ENCODE assay signal across 8 cellular contexts in the genomic region with DNA sequence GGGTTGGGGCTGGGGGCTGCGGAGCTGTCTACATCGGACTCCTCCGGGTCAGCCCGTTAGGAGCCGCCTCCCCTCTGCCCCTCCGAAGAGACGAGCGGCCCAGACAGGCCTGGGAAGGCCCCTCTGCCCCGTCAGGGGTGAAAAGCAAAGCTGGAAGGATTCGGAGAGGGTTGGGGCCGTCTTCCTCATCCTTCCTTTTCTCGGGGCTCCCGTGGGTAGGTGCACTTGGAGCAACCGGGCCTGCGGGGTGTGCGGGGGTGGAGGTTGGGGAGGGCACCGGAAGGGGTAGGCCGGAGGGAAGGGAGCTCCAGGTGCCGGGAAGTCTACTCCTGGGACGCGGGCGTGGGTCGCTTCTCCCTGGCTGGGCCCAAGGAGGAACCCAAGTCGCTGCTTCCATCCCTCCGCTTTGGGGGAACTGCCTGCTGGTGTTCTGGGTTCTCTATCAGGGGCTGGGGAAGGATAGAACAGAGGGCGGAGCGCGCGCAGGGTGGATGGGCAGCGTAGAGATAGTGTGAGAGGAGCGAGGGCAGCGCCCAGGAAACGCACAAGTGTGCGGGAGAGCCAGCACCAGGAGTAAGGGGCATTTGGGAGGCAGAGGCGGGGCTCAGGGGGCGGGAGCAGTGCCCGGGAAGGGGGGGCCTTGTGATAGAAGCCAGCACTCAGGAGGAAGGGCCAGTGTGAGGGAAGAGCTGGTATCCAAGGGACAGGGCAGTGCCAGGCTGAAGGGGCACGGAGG. TPM values are rescaled to one million over a fixed set of nuclear protein-coding genes. Genes with fewer than 3 reads are reported as not detected.
A peak's percentile ranks its signal among the peaks of the same experiment; 100 is the strongest.
DNase-seq lines count a peak whose midpoint lies in the region; ATAC-seq and TF ChIP-seq lines count a peak whose summit lies in the region.

No MANE protein-coding gene starts in this region.

- ATAC-seq in GM18868 (IDR thresholded peaks at IDR 0.05; ENCODE audit: unreplicated experiment) = peak; percentile 5

- no peaks in the 10 kb centered on the region for H3K9me3 ChIP-seq in SJSA1 (replicated peaks)

- H3K4me1 ChIP-seq in SJSA1 (replicated peaks) = peaks cover 47% of the 10 kb centered on the region

- DNase-seq in AG08396 (ENCODE audit: low spot score) (peak; percentile 78), HuH-7 (ENCODE audit: low spot score) (peak; percentile 50), SJSA1 (ENCODE audit: low read depth in 1 of 2, low spot score in 2 of 2) (peak in 1 of 2 experiments; percentile 57), hepatic stellate cell (ENCODE audit: low spot score) (peak; percentile 75), retinal pigment epithelial cell (ENCODE audit: low read depth) (no peak), inferior parietal cortex (ENCODE audit: extremely low spot score) (no peak)

- no peak for TF ChIP-seq CTCF in retinal pigment epithelial cell (conservative IDR thresholded peaks at IDR 0.05; ENCODE audit: low read depth, low read length)

- H3K27ac ChIP-seq in SJSA1 (peak overlapping the region; percentile 99), angular gyrus (ENCODE audit: low read depth, low read length) (peak overlapping the region; percentile 94)

- H3K27me3 ChIP-seq in SJSA1 (replicated peaks) = no peaks in the 10 kb centered on the region

- H3K4me3 ChIP-seq in SJSA1 (peak overlapping the region; percentile 90), retinal pigment epithelial cell (ENCODE audit: low read length) (peak overlapping the region; percentile 86)

- H3K36me3 ChIP-seq in SJSA1 = peaks cover 54% of the 10 kb centered on the region

RNA-seq across cellular contexts. Expression of gene POLR2H, which starts 0.6 kb away (rescaled TPM):
- total RNA-seq in SJSA1 (2014; rRNA removed; shearing (Covaris generic)) = 101 and 103 TPM in 2 replicates

RNA-seq across cellular contexts. Expression of gene CLCN2, which starts 0.7 kb away (rescaled TPM):
- 8.8 and 11.6 TPM in 2 replicates for total RNA-seq in SJSA1 (2014; rRNA removed; shearing (Covaris generic))

RNA-seq across cellular contexts. Expression of gene THPO, which starts 15.9 kb away (rescaled TPM):
- not detected in 2 replicates for total RNA-seq in SJSA1 (2014; rRNA removed; shearing (Covaris generic))

RNA-seq across cellular contexts. Expression of gene CHRD, which starts 17.8 kb away (rescaled TPM):
- 0.26 TPM in 1 of 2 replicates, not detected in the other for total RNA-seq in SJSA1 (2014; rRNA removed; shearing (Covaris generic))

RNA-seq across cellular contexts. Expression of gene FAM131A, which starts 24.7 kb away (rescaled TPM):
- 13.9 and 14.4 TPM in 2 replicates for total RNA-seq in SJSA1 (2014; rRNA removed; shearing (Covaris generic))

Comparison
In these comparisons a context has a peak if more than half of its experiments do, and no peak if none do; other contexts are left out.
1. DNase-seq: peak in AG08396 (single experiment), HuH-7 (single experiment) and hepatic stellate cell (single experiment); none in retinal pigment epithelial cell (single experiment) and inferior parietal cortex (single experiment).